Comparison of ENCODE assay signal across 13 cellular contexts in the genomic region with DNA sequence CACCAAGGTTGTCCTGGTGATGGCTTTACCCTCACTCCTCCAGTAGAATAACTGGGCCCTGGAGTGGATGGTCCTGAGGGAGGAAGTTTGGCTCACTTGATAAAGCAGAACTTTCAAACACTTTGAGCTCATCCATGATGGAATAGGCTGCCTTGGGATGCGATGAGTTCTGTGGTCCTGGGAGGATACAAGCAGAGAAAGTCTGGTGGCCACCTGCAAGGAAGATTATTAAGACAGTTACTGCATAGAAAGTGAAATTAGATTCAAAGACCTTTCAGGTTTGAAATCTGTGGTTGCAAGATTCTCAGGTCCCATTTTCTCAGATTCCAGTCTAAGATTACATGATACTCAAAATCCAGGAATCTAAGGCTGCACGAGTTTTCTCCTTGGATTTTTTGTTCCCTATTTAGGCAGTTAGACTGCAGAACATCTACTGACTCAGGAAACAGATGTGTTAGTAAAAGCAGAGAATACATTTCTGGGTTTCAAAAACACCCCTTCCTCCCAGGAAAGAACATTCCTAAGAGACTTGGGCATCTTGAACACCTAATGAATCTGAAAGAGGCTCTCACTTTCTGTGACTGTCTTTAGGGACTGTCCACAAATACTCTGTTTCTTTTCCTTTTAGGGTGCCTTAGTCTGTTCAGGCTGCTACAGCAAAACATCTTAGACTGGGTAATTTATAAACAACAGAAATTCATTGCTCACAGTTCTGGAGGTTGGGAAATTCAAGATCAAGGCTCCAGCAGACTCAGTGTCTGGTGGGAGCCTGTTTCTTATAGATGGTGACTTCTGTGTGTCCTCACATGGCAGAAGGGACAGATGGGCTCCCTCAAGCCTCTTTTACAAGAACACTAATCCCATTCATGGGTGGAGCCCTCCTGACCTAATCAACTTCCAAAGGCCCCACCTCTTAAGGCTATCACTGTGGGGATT. TPM values are rescaled to one million over a fixed set of nuclear protein-coding genes. Genes with fewer than 3 reads are reported as not detected.
DNase-seq lines count a peak whose midpoint lies in the region; FAIRE-seq and TF ChIP-seq lines count a peak whose summit lies in the region.
"Had no signal": no experiment of that assay in that cellular context is flagged by ENCODE, and none has a peak within 500 bp of the region (broad histone marks: within the 10 kb centered on the region; RNA-seq: fewer than 3 reads in every experiment).

No MANE protein-coding gene starts in this region.

- no peaks in the 10 kb centered on the region for H3K27me3 ChIP-seq in BLaER1
- no peaks in the 10 kb centered on the region for H3K27me3 ChIP-seq in endothelial cell of umbilical vein (ENCODE audit: control insufficient read depth in 2 of 2, insufficient read depth in 2 of 2, low read length in 2 of 2)

- DNase-seq in NCI-H226 (peak; percentile 31), endothelial cell of umbilical vein (ENCODE audit: low read depth, low spot score) (peak; percentile 54), renal cortical epithelial cell (ENCODE audit: low read depth) (peak; percentile 66), kidney (no peak), NCI-H1436 (lab: John Stamatoyannopoulos, UW) (no peak), GOT3 (lab: John Stamatoyannopoulos, UW) (no peak), NCI-H1092 (lab: John Stamatoyannopoulos, UW) (no peak)
- DNase-seq: activated B cell treated with CpG ODN at 0.5 μM for 24 hours; CD8-positive, alpha-beta T cell; NCI-H510A had no signal

- H3K27ac ChIP-seq in BLaER1 = peak overlapping the region; percentile 57
- H3K27ac ChIP-seq in endothelial cell of umbilical vein (ENCODE audit: insufficient read depth, low read depth, low read length) = no peak overlapping the region
- no peak overlapping the region for H3K27ac ChIP-seq in kidney (ENCODE audit: low read depth in 2 of 2, low read length in 2 of 2)

- no peak for TF ChIP-seq POLR2A in endothelial cell of umbilical vein (IDR thresholded peaks at IDR 0.05; ENCODE audit: low read depth, low read length)

- H3K36me3 ChIP-seq in BLaER1 (no peaks in the 10 kb centered on the region), endothelial cell of umbilical vein (ENCODE audit: control insufficient read depth in 2 of 2, extremely low read depth in 1 of 2, insufficient read depth in 2 of 2, low read length in 2 of 2) (no peaks in the 10 kb centered on the region), kidney (ENCODE audit: control insufficient read depth in 1 of 2, insufficient read depth in 2 of 2, low read length in 2 of 2) (no peaks in the 10 kb centered on the region)

- intact Hi-C loops in endothelial cell of umbilical vein (cut with micrococcal nuclease) (loop anchor here (1.0 kb wide), 1 partner anchor 8 kb away; no protein-coding TSS in a partner anchor), kidney (cut with DNase I) (no loop called here)

- BruUV-seq in endothelial cell of umbilical vein (replicated peaks; lab: Mats Ljungman, UMichigan) = no TSS peak

- H4K20me1 ChIP-seq in BLaER1 (no peaks in the 10 kb centered on the region), endothelial cell of umbilical vein (replicated peaks; ENCODE audit: control insufficient read depth, extremely low read depth, insufficient read depth, low read length) (no peaks in the 10 kb centered on the region)

- H3K9ac ChIP-seq in BLaER1 = peak overlapping the region; percentile 38
- H3K9ac ChIP-seq in endothelial cell of umbilical vein (replicated peaks; ENCODE audit: extremely low read depth, insufficient read depth, low read length) = no peak overlapping the region
- no peak overlapping the region for H3K9ac ChIP-seq in kidney (ENCODE audit: low read length in 2 of 2)

- H3K4me1 ChIP-seq in BLaER1 (peaks cover 60% of the 10 kb centered on the region), endothelial cell of umbilical vein (ENCODE audit: control insufficient read depth, extremely low read depth, insufficient read depth, low read length) (peaks cover 33% of the 10 kb centered on the region), kidney (ENCODE audit: control insufficient read depth in 1 of 2, insufficient read depth in 1 of 2, low read depth in 1 of 2, low read length in 2 of 2) (peaks cover 0 to 4% of the 10 kb centered on the region in 2 donors)

- no peaks in the 10 kb centered on the region for H3K79me2 ChIP-seq in endothelial cell of umbilical vein (ENCODE audit: control insufficient read depth, insufficient read depth, low read length)

- dilution Hi-C loops in endothelial cell of umbilical vein (cut with MboI; ENCODE audit: extremely low pct_ligation_motif_present, low sequenced_read_pairs) = no loop called here

- no peak overlapping the region for H3K4me3 ChIP-seq in BLaER1
- H3K4me3 ChIP-seq in endothelial cell of umbilical vein (replicated peaks in 1 of 3; ENCODE audit: insufficient read depth in 1 of 3, low read depth in 1 of 3, low read length in 3 of 3) = no peak overlapping the region
- H3K4me3 ChIP-seq in kidney (ENCODE audit: low read length in 2 of 2) = no peak overlapping the region

- POLR2A ChIA-PET in endothelial cell of umbilical vein (lab: Charles Lee) = no interaction called here

- CTCF ChIA-PET in endothelial cell of umbilical vein (lab: Charles Lee) = interaction anchor here (0.9 to 5.0 kb wide), 4 partner anchors 11 to 36 kb away, joined by 3 to 30 read pairs (median 5); no protein-coding TSS in a partner anchor

- no peak for TF ChIP-seq CTCF in endothelial cell of umbilical vein (IDR thresholded peaks at IDR 0.05; ENCODE audit: extremely low read depth in 1 of 2, insufficient read depth in 1 of 2, low read depth in 1 of 2, low read length in 2 of 2)
- no peak for TF ChIP-seq CTCF in kidney (IDR thresholded peaks at IDR 0.05; ENCODE audit: borderline replicate concordance, extremely low read depth, insufficient read depth)

- peak overlapping the region; percentile 71 for H3K4me2 ChIP-seq in BLaER1
- H3K4me2 ChIP-seq in endothelial cell of umbilical vein (ENCODE audit: insufficient read depth, low read length) = no peak overlapping the region

- no peak overlapping the region for H2AFZ ChIP-seq in endothelial cell of umbilical vein (ENCODE audit: low read depth, low read length)

- no peaks in the 10 kb centered on the region for H3K9me1 ChIP-seq in endothelial cell of umbilical vein (replicated peaks; ENCODE audit: control insufficient read depth, extremely low read depth, insufficient read depth, low read length)

- FAIRE-seq in endothelial cell of umbilical vein (lab: Jason Lieb, UNC) (no peak), kidney (lab: Jason Lieb, UNC) (no peak)
- FAIRE-seq: urothelium cell line had no signal

- H3K9me3 ChIP-seq in BLaER1 (no peaks in the 10 kb centered on the region), endothelial cell of umbilical vein (replicated peaks; ENCODE audit: control insufficient read depth, insufficient read depth, low read length) (peaks cover 4% of the 10 kb centered on the region), kidney (ENCODE audit: control insufficient read depth in 1 of 2, low read length in 2 of 2) (no peaks in the 10 kb centered on the region)

TF ChIP-seq in endothelial cell of umbilical vein, 7 proteins besides CTCF, POLR2A, EP300 and RAD21 (continues in another document):
- no peak for TF ChIP-seq MAX (IDR thresholded peaks at IDR 0.05; ENCODE audit: insufficient read depth, insufficient read length)
- TF ChIP-seq GATA2 (IDR thresholded peaks at IDR 0.05; ENCODE audit: insufficient read depth, insufficient read length, low read depth, low read length) = no peak
- TF ChIP-seq POLR2AphosphoS5 (IDR thresholded peaks at IDR 0.05; ENCODE audit: insufficient read depth, low read depth, low read length) = no peak
- TF ChIP-seq EZH2 (IDR thresholded peaks at IDR 0.05; ENCODE audit: borderline replicate concordance, low read depth, low read length, severe bottlenecking) = no peak

RNA-seq across cellular contexts. Expression of gene CCN5, which starts 19.6 kb away (rescaled TPM):
- not detected in 2 replicates for total RNA-seq in endothelial cell of umbilical vein
- polyA plus RNA-seq in endothelial cell of umbilical vein = 0.03 and 0.14 TPM in 2 replicates
- polyA plus RNA-seq in endothelial cell of umbilical vein (2011; cell fraction: cytosol; rRNA removed) = 0.04 TPM in 1 of 2 replicates, not detected in the other
- 0.09 TPM in 1 of 2 replicates, not detected in the other for polyA plus RNA-seq in endothelial cell of umbilical vein (2011; cell fraction: nucleus; rRNA removed)
- polyA plus RNA-seq in endothelial cell of umbilical vein (2012) = not detected in 2 replicates
- 0.23 TPM in 1 of 2 replicates, not detected in the other for polyA minus RNA-seq in endothelial cell of umbilical vein
- polyA minus RNA-seq in endothelial cell of umbilical vein (2011; cell fraction: cytosol; rRNA and poly(A)+ RNA removed) = 41.1 TPM
- polyA minus RNA-seq in endothelial cell of umbilical vein (2011; cell fraction: nucleus; rRNA and poly(A)+ RNA removed) = 0.96 and 2.1 TPM in 2 replicates
- 0.10 TPM in 1 of 2 replicates, not detected in the other for total RNA-seq in renal cortical epithelial cell
- total RNA-seq in kidney = 3.1 TPM
- polyA plus RNA-seq in kidney (ENCODE audit: insufficient read depth, low read depth, low replicate concordance) = 0.41 TPM
- total RNA-seq: activated B cell treated with CpG ODN at 0.5 μM for 24 hours; CD8-positive, alpha-beta T cell; lung microvascular endothelial cell had no signal

RNA-seq across cellular contexts. Expression of gene ADA, which starts 44.1 kb away (rescaled TPM):
- 26.3 and 33.2 TPM in 2 replicates for total RNA-seq in endothelial cell of umbilical vein
- 29.8 and 33.1 TPM in 2 replicates for polyA plus RNA-seq in endothelial cell of umbilical vein
- 25.8 and 29.4 TPM in 2 replicates for polyA plus RNA-seq in endothelial cell of umbilical vein (2011; cell fraction: cytosol; rRNA removed)
- polyA plus RNA-seq in endothelial cell of umbilical vein (2011; cell fraction: nucleus; rRNA removed) = 49.2 and 50.3 TPM in 2 replicates
- 23.0 and 30.6 TPM in 2 replicates for polyA plus RNA-seq in endothelial cell of umbilical vein (2012)
- polyA minus RNA-seq in endothelial cell of umbilical vein = 23.0 and 24.0 TPM in 2 replicates
- polyA minus RNA-seq in endothelial cell of umbilical vein (2011; cell fraction: cytosol; rRNA and poly(A)+ RNA removed) = 9.2 TPM
- 9.7 and 13.6 TPM in 2 replicates for polyA minus RNA-seq in endothelial cell of umbilical vein (2011; cell fraction: nucleus; rRNA and poly(A)+ RNA removed)
- 5.9 and 10.0 TPM in 2 replicates for total RNA-seq in renal cortical epithelial cell
- 6.5 TPM for total RNA-seq in kidney
- polyA plus RNA-seq in kidney (ENCODE audit: insufficient read depth, low read depth, low replicate concordance) = 3.1 TPM

RNA-seq across cellular contexts. Expression of gene KCNK15, which starts 50.1 kb away (rescaled TPM):
- total RNA-seq in endothelial cell of umbilical vein (not detected in 2 replicates), renal cortical epithelial cell (2.1 and 4.6 TPM in 2 replicates), kidney (11.7 TPM)
- polyA plus RNA-seq in endothelial cell of umbilical vein (0.05 and 0.06 TPM in 2 replicates), kidney (ENCODE audit: insufficient read depth, low read depth, low replicate concordance) (0.62 TPM)
- polyA plus RNA-seq in endothelial cell of umbilical vein (2011; cell fraction: cytosol; rRNA removed) = not detected in 2 replicates
- polyA plus RNA-seq in endothelial cell of umbilical vein (2011; cell fraction: nucleus; rRNA removed) = not detected in 2 replicates
- polyA plus RNA-seq in endothelial cell of umbilical vein (2012) = not detected in 2 replicates
- polyA minus RNA-seq in endothelial cell of umbilical vein = not detected in 2 replicates
- polyA minus RNA-seq in endothelial cell of umbilical vein (2011; cell fraction: cytosol; rRNA and poly(A)+ RNA removed) = 21.4 TPM
- polyA minus RNA-seq in endothelial cell of umbilical vein (2011; cell fraction: nucleus; rRNA and poly(A)+ RNA removed) = 0.14 TPM in 1 of 2 replicates, not detected in the other
- total RNA-seq: CD8-positive, alpha-beta T cell; lung microvascular endothelial cell had no signal

Comparison
In these comparisons a context has a peak if more than half of its experiments do, and no peak if none do; other contexts are left out.
1. DNase-seq: peak in NCI-H226 (single experiment), endothelial cell of umbilical vein (single experiment) and renal cortical epithelial cell (single experiment); none in kidney (single experiment), NCI-H1436 (single experiment), GOT3 (single experiment) and NCI-H1092 (single experiment).